ENCODE assay signal across 22 cellular contexts in the genomic region with DNA sequence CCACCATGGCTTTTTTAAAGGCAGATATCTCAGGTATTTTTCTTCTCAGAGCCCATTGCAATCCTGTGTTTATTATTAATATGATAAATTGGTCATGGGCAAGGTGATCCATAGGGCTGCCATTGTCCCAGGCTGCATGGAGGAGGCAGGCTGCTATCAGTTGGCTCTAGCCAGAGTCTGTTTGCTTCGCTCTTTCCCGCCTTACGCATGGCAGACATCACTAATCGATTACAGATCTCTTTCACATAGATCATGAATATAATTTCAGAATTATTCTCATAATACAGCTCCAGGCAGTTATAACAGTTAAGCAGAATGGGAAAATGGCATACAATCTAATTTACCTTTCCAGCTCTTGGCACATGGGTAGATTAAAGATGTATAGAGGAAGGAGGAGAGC. TPM values are rescaled to one million over a fixed set of nuclear protein-coding genes. Genes with fewer than 3 reads are reported as not detected.
"Had no signal": no experiment of that assay in that cellular context is flagged by ENCODE, and none has a peak within 500 bp of the region (broad histone marks: within the 10 kb centered on the region; RNA-seq: fewer than 3 reads in every experiment).

No MANE protein-coding gene starts in this region.

- H3K36me3 Mint-ChIP-seq: activated naive CD8-positive, alpha-beta T cell treated with anti-CD3 and anti-CD28 coated beads, Interleukin-2, amount 10 ng/mL, durations not matched to agents 7 days and 5 days; brain had no signal

- H3K27me3 ChIP-seq: left lung, vagina had no signal

- H3K4me1 Mint-ChIP-seq: activated naive CD8-positive, alpha-beta T cell treated with anti-CD3 and anti-CD28 coated beads, Interleukin-2, amount 10 ng/mL, durations not matched to agents 7 days and 5 days had no signal

- H3K27me3 Mint-ChIP-seq: progenitor cell of endocrine pancreas had no signal

- ATAC-seq: left lung had no signal

- DNase-seq: activated CD4-positive, alpha-beta T cell treated with anti-CD3 and anti-CD28 coated beads, Interleukin-2, amount 50 U/mL, for 1 hour; activated CD4-positive, CD25-positive, alpha-beta regulatory T cell treated with anti-CD3 and anti-CD28 coated beads, Interleukin-2, amount 50 U/mL, for 72 hours; activated naive CD4-positive, alpha-beta T cell treated with Interleukin-2 at 50 U/mL for 16 hours; activated naive CD8-positive, alpha-beta T cell treated with anti-CD3 and anti-CD28 coated beads, Interleukin-2, amount 10 ng/mL, durations not matched to agents 7 days and 5 days; central memory CD4-positive, alpha-beta T cell; dorsolateral prefrontal cortex; foreskin melanocyte; left lung; stimulated activated CD4-positive, alpha-beta T cell treated with anti-CD3 and anti-CD28 coated beads, Interleukin-12 subunit alpha, Interleukin-12 subunit beta, amount 100 ng/mL, for 4 hours; stimulated activated CD4-positive, alpha-beta T cell treated with anti-CD3 and anti-CD28 coated beads, Interleukin-1b, Interleukin-23, amount 100 ng/mL, for 48 hours; stimulated activated CD8-positive, alpha-beta memory T cell treated with anti-CD3 and anti-CD28 coated beads, Interleukin-4, amount 100 ng/mL, for 48 hours; stimulated activated naive CD4-positive, alpha-beta T cell treated with Interleukin-2 at 50 U/mL for 16 hours; trophoblast cell had no signal

- H3K4me3 Mint-ChIP-seq: activated naive CD8-positive, alpha-beta T cell treated with anti-CD3 and anti-CD28 coated beads, Interleukin-2, amount 10 ng/mL, durations not matched to agents 7 days and 5 days; brain; neural crest cell; T-helper 1 cell treated with Interleukin-12 subunit alpha and Interleukin-12 subunit beta and Interleukin-4 antibody, amounts not matched to agents 30 μg/mL and 1 μg/mL, for 36 hours had no signal

- H3K4me3 ChIP-seq: dorsolateral prefrontal cortex, left lung, vagina had no signal

- H3K4me1 ChIP-seq: left lung, vagina had no signal

- H3K9me3 Mint-ChIP-seq: activated naive CD8-positive, alpha-beta T cell treated with anti-CD3 and anti-CD28 coated beads, Interleukin-2, amount 10 ng/mL, durations not matched to agents 7 days and 5 days; activated T-helper 2 cell treated with anti-CD3 and anti-CD28 coated beads, Interferon-gamma antibody, Interleukin-2, Interleukin-4, amounts not matched to agents 10 μg/mL and 5 μg/mL and 100 μg/mL, durations not matched to agents 14 hours and 24 hours and 36 hours; neural crest cell; T-helper 1 cell treated with Interleukin-12 subunit alpha and Interleukin-12 subunit beta and Interleukin-4 antibody, amounts not matched to agents 30 μg/mL and 1 μg/mL, for 36 hours had no signal

- FAIRE-seq: colon had no signal

- H3K27ac ChIP-seq: left lung, vagina had no signal

- H3K9me3 ChIP-seq: left lung, vagina had no signal

- H3K27ac Mint-ChIP-seq: activated naive CD8-positive, alpha-beta T cell treated with anti-CD3 and anti-CD28 coated beads, Interleukin-2, amount 10 ng/mL, durations not matched to agents 7 days and 5 days; activated T-helper 2 cell treated with anti-CD3 and anti-CD28 coated beads, Interferon-gamma antibody, Interleukin-2, Interleukin-4, amounts not matched to agents 10 μg/mL and 5 μg/mL and 100 μg/mL, durations not matched to agents 14 hours and 24 hours and 36 hours; brain; progenitor cell of endocrine pancreas; T-helper 1 cell treated with Interleukin-12 subunit alpha and Interleukin-12 subunit beta and Interleukin-4 antibody, amounts not matched to agents 30 μg/mL and 1 μg/mL, for 36 hours had no signal

- H3K36me3 ChIP-seq: left lung, vagina had no signal

RNA-seq across cellular contexts. Expression of gene HABP2, which starts 30.4 kb away (rescaled TPM):
- total RNA-seq: activated naive CD8-positive, alpha-beta T cell treated with anti-CD3 and anti-CD28 coated beads, Interleukin-2, amount 10 ng/mL, durations not matched to agents 7 days and 5 days; activated T-helper 2 cell treated with anti-CD3 and anti-CD28 coated beads, Interferon-gamma antibody, Interleukin-2, Interleukin-4, amounts not matched to agents 10 μg/mL and 5 μg/mL and 100 μg/mL, durations not matched to agents 14 hours and 24 hours and 36 hours; mononuclear cell; neural crest cell; omental fat pad; vagina had no signal
